ENCODE assay signal across 23 cellular contexts in genomic region chr12:18591473-18591872, GRCh38.
"Had no signal": no experiment of that assay in that cellular context is flagged by ENCODE, and none has a peak within 500 bp of the region (broad histone marks: within the 10 kb centered on the region; RNA-seq: fewer than 3 reads in every experiment).

No MANE protein-coding gene starts in this region.

- DNase-seq: IMR-90, Kasumi-1, MM.1S, NCI-H1092 treated with DMSO at 0.1 percent for 48 hours, NCI-H1436, NCI-H187, NCI-H2029, NCI-H2081 treated with DMSO at 0.1 percent for 48 hours, NCI-H2171, NCI-H226, NCI-H446, NCI-H510A, NCI-H524 treated with DMSO at 0.1 percent for 48 hours, NCI-H69, NCI-H774, PC-9, Peyer's patch, SHP77 treated with DMSO at 0.1 percent for 48 hours, SJCRH30 had no signal

- ATAC-seq: HepG2, Right ventricle myocardium inferior, SK-N-SH treated with all-trans-retinoic acid at 6 μM for 48 hours had no signal

- H3K27ac ChIP-seq: KMS-11, PC-9, Peyer's patch, SJCRH30 had no signal

- H3K27me3 ChIP-seq: Peyer's patch, SJCRH30 had no signal

- H3K4me3 ChIP-seq: PC-9, Peyer's patch, SJCRH30 had no signal

- H3K36me3 ChIP-seq: Peyer's patch, SJCRH30 had no signal
